Comparison of ENCODE assay signal across 8 cellular contexts in the genomic region with DNA sequence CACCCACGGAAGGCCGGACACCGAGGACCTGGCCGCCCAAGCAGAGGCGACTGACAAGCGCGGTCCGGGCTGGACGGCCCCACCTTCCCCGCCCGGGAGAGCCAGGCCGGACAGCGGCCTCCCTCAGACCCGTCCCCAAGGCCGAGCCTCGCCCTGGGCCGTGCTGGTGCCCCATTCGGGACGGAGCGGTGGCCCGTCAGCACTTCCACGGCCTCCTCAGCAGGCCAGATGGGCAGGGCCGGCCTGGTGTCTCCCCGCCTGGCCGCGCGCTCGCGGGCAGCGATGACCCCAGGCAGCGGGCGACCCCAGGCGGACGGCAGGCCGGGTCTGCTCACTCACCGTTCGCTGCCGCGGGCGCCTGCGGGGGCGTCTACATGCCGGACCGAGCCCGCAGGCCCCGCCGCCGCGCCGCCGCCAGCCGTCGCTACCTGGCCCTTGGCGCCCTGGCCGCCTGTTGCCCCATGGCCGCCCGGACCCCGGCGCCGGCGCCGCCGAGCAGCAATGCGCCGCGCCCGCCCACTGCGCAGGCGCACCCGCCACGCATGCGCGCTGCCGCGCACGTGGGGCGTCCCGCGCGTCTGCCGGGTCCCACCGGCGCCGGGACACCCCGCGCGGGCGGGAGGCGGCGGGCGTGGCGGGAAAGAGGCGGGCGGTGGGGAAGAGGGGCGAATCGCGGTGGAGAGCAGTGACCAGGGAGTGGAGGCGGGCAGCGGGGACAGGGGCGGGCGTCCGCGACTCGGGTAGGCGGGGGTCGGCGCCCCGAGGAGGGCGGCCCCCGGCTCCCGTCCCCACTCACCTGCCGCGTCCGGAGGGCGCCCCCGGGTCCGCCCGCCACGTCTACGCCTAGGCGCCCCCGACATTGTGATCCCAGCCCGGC.
DNase-seq lines count a peak whose midpoint lies in the region; ATAC-seq and TF ChIP-seq lines count a peak whose summit lies in the region.

TSS of gene NADK (minus strand) at position 521 of the 877 bp plus-strand sequence. CDS start 13,064 bp downstream, outside the sequence.

- H3K4me3 ChIP-seq in muscle layer of duodenum (ENCODE audit: low read depth in 1 of 2, low read length in 2 of 2) = peak within 1 kb of the TSS; percentile 73 to 89

- no peaks in the 10 kb centered on the region for H3K36me3 ChIP-seq in muscle layer of duodenum (ENCODE audit: control insufficient read depth in 1 of 2, insufficient read depth in 2 of 2, low read length in 2 of 2)

- ATAC-seq in GM18867 (IDR thresholded peaks at IDR 0.05; ENCODE audit: unreplicated experiment) = peak; percentile 34
- peak; percentile 29 for ATAC-seq in HG03097 (IDR thresholded peaks at IDR 0.05; ENCODE audit: low FRiP score, unreplicated experiment)

- H3K27ac ChIP-seq in muscle layer of duodenum (ENCODE audit: low read length) = peak within 1 kb of the TSS; percentile 75

- no peaks in the 10 kb centered on the region for H3K27me3 ChIP-seq in muscle layer of duodenum (ENCODE audit: low read depth, low read length)

- H3K4me1 ChIP-seq in muscle layer of duodenum (ENCODE audit: control insufficient read depth in 1 of 2, insufficient read depth in 2 of 2, low read length in 2 of 2) = peaks cover 39 to 56% of the 10 kb centered on the region in 2 donors

- no peaks in the 10 kb centered on the region for H3K9me3 ChIP-seq in muscle layer of duodenum (ENCODE audit: control insufficient read depth in 1 of 2, low read length in 2 of 2)

- peak; percentile 50 for TF ChIP-seq POLR2A in erythroblast (IDR thresholded peaks at IDR 0.05; ENCODE audit: low read length)

- DNase-seq in AG20443 (ENCODE audit: low spot score) = peak; percentile 97
- DNase-seq in NOMO-1 treated with DMSO at 0.1 percent for 48 hours (lab: John Stamatoyannopoulos, UW; ENCODE audit: unreplicated experiment) = peak; percentile 50
- peak; percentile 80 for DNase-seq in activated T-cell treated with anti-CD3 and anti-CD28 coated beads for 48 hours (ENCODE audit: low read depth)
- DNase-seq in erythroblast (lab: John Stamatoyannopoulos, UW) = peak; percentile 81 to 89
- DNase-seq in stimulated activated CD8-positive, alpha-beta memory T cell treated with anti-CD3 and anti-CD28 coated beads, Interleukin-7, amount 100 ng/mL, for 1 hour (ENCODE audit: low read depth in 2 of 2) = peak; percentile 46 to 52

Comparison
In these comparisons a context has a peak if more than half of its experiments do, and no peak if none do; other contexts are left out.
1. Peak in every context shown above with its lines: DNase-seq, ATAC-seq, H3K4me3 ChIP-seq and H3K27ac ChIP-seq.